In the genomic region with DNA sequence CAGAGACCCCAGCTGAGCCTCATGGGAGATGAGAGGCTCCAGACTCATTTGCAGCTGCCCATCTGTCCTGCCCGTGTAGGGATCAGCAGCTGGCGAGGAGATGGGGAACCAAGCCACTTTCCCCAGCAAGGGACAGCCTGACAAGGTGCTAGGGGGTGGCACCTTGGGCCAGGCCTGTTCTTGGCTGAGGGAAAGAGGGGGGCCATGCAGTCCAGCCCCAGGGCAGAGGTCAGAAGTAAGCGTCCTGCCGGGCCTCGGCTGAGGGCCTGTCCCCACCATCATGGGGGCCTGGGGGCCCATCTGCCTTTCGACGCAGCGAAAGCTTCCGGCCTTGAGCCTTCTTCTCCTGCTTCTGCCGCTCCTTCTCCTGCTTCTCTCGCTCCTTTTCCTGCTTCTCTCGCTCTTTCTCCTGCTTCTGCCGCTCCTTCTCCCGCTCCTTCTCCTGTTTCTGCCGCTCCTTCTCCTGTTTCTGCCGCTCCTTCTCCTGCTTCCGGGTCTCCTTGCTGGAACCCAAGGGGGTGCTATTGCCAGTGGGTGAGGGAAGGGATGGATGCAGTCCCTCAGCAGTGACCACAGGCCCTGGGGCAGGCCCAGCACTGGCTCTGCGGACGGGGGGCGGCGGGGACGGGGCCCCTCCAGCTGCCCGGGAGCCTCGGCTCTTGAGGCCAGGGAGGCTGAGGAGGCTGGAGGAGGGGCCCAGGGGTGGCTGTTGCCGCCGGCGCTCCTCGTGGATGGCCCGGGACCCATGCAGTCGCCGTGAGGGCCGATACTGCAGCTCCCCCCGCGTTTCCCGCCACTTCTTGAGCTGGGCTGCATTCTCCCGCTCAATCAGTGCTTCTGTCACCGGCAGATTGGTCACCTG, we compare ENCODE assay signal across 18 cellular contexts. TPM values are rescaled to one million over a fixed set of nuclear protein-coding genes. Genes with fewer than 3 reads are reported as not detected.
DNase-seq lines count a peak whose midpoint lies in the region; ATAC-seq and TF ChIP-seq lines count a peak whose summit lies in the region.
"Had no signal": no experiment of that assay in that cellular context is flagged by ENCODE, and none has a peak within 500 bp of the region (broad histone marks: within the 10 kb centered on the region; RNA-seq: fewer than 3 reads in every experiment).

No MANE protein-coding gene starts in this region.

- H3K4me3 Mint-ChIP-seq in activated CD4-positive, alpha-beta T cell treated with anti-CD3 and anti-CD28 coated beads, Interleukin-2, amount 10 ng/mL, durations not matched to agents 24 days and 14 days, result no peak overlapping the region
- no peak overlapping the region for H3K4me3 Mint-ChIP-seq in activated CD4-positive, alpha-beta T cell treated with anti-CD3 and anti-CD28 coated beads, Interleukin-2, amount 10 ng/mL, durations not matched to agents 7 days and 5 days

- CTCF ChIA-PET in activated CD4-positive, alpha-beta T cell treated with anti-CD3 and anti-CD28 coated beads, Interleukin-2, amount 10 ng/mL, durations not matched to agents 7 days and 5 days (lab: Charles Lee), result interaction anchor here (0.8 to 1.4 kb wide), 4 partner anchors 10 to 51 kb away, joined by 3 to 4 read pairs (median 3); no protein-coding TSS in a partner anchor

- intact Hi-C loops in activated CD4-positive, alpha-beta T cell treated with anti-CD3 and anti-CD28 coated beads, Interleukin-2, amount 10 ng/mL, durations not matched to agents 24 days and 14 days (cut with micrococcal nuclease), result no loop called here
- intact Hi-C loops in right lobe of liver (cut with DNase I), result no loop called here

- H3K36me3 Mint-ChIP-seq in activated CD4-positive, alpha-beta T cell treated with anti-CD3 and anti-CD28 coated beads, Interleukin-2, amount 10 ng/mL, durations not matched to agents 24 days and 14 days (ENCODE audit: low read depth), result peaks cover 49% of the 10 kb centered on the region
- H3K36me3 Mint-ChIP-seq in activated CD4-positive, alpha-beta T cell treated with anti-CD3 and anti-CD28 coated beads, Interleukin-2, amount 10 ng/mL, durations not matched to agents 7 days and 5 days (ENCODE audit: low read depth), result peaks cover 41% of the 10 kb centered on the region
- H3K36me3 Mint-ChIP-seq in activated naive CD4-positive, alpha-beta T cell treated with anti-CD3 and anti-CD28 coated beads, Interleukin-2, amount 50 U/mL, for 72 hours, result peaks cover 11 to 14% of the 10 kb centered on the region in 2 donors

- H3K36me3 ChIP-seq in BLaER1 (peaks cover 77% of the 10 kb centered on the region), right lobe of liver (peaks cover 0 to 26% (median 6%) of the 10 kb centered on the region in 4 donors)

- H3K9me3 Mint-ChIP-seq in activated CD4-positive, alpha-beta T cell treated with anti-CD3 and anti-CD28 coated beads, Interleukin-2, amount 10 ng/mL, durations not matched to agents 24 days and 14 days, result no peaks in the 10 kb centered on the region
- H3K9me3 Mint-ChIP-seq in activated CD4-positive, alpha-beta T cell treated with anti-CD3 and anti-CD28 coated beads, Interleukin-2, amount 10 ng/mL, durations not matched to agents 7 days and 5 days, result no peaks in the 10 kb centered on the region
- no peaks in the 10 kb centered on the region for H3K9me3 Mint-ChIP-seq in activated naive CD4-positive, alpha-beta T cell treated with anti-CD3 and anti-CD28 coated beads, Interleukin-2, amount 50 U/mL, for 72 hours

- H4K20me1 ChIP-seq in BLaER1, result peaks cover 39% of the 10 kb centered on the region

- 0 out of 2 replicates have a peak overlapping the region, but pooled peaks have one; percentile 18 for H3K27ac ChIP-seq in BLaER1
- H3K27ac ChIP-seq in right lobe of liver, result no peak overlapping the region
- H3K27ac ChIP-seq: brain microvascular endothelial cell, lower lobe of right lung had no signal

- H3K4me1 ChIP-seq in BLaER1, result peaks cover 38% of the 10 kb centered on the region
- peaks cover 0 to 27% (median 11%) of the 10 kb centered on the region in 4 donors for H3K4me1 ChIP-seq in right lobe of liver

- peaks cover 30% of the 10 kb centered on the region for H3K4me1 Mint-ChIP-seq in activated CD4-positive, alpha-beta T cell treated with anti-CD3 and anti-CD28 coated beads, Interleukin-2, amount 10 ng/mL, durations not matched to agents 24 days and 14 days
- H3K4me1 Mint-ChIP-seq in activated CD4-positive, alpha-beta T cell treated with anti-CD3 and anti-CD28 coated beads, Interleukin-2, amount 10 ng/mL, durations not matched to agents 7 days and 5 days, result peaks cover 47% of the 10 kb centered on the region

- 90% methylated on average over 9 of the region's 37 CpGs for WGBS in right lobe of liver (ENCODE audit: insufficient coverage, low coverage, low lambda C conversion rate, missing lambda C conversion rate)

- H3K4me3 ChIP-seq in BLaER1 (no peak overlapping the region), right lobe of liver (no peak overlapping the region)
- H3K4me3 ChIP-seq: heart right ventricle, lower lobe of right lung had no signal

- H3K27me3 Mint-ChIP-seq in activated CD4-positive, alpha-beta T cell treated with anti-CD3 and anti-CD28 coated beads, Interleukin-2, amount 10 ng/mL, durations not matched to agents 24 days and 14 days, result no peaks in the 10 kb centered on the region
- no peaks in the 10 kb centered on the region for H3K27me3 Mint-ChIP-seq in activated CD4-positive, alpha-beta T cell treated with anti-CD3 and anti-CD28 coated beads, Interleukin-2, amount 10 ng/mL, durations not matched to agents 7 days and 5 days
- H3K27me3 Mint-ChIP-seq: B cell had no signal

- no peak for TF ChIP-seq POLR2A in right lobe of liver (IDR thresholded peaks at IDR 0.05)

- POLR2A ChIA-PET in activated CD4-positive, alpha-beta T cell treated with anti-CD3 and anti-CD28 coated beads, Interleukin-2, amount 10 ng/mL, durations not matched to agents 7 days and 5 days (lab: Charles Lee), result interaction anchor here (0.6 kb wide), 1 partner anchor 257 kb away, joined by 3 read pairs; no protein-coding TSS in a partner anchor

- no peak for ATAC-seq in activated naive CD4-positive, alpha-beta T cell treated with anti-CD3 and anti-CD28 coated beads, Interleukin-2, amount 50 U/mL, for 72 hours
- ATAC-seq in right lobe of liver (no peak), GM18861 (IDR thresholded peaks at IDR 0.05; ENCODE audit: unreplicated experiment) (no peak), GM19395 (IDR thresholded peaks at IDR 0.05; ENCODE audit: unreplicated experiment) (no peak)
- ATAC-seq: heart right ventricle, lower lobe of right lung, Right ventricle myocardium inferior had no signal

- no peaks in the 10 kb centered on the region for H3K27me3 ChIP-seq in BLaER1
- H3K27me3 ChIP-seq in right lobe of liver, result no peaks in the 10 kb centered on the region
- H3K27me3 ChIP-seq: brain microvascular endothelial cell, heart right ventricle had no signal

- H3K4me2 ChIP-seq in BLaER1, result no peak overlapping the region

- no peak for TF ChIP-seq CTCF in right lobe of liver (IDR thresholded peaks at IDR 0.05)

- no peaks in the 10 kb centered on the region for H3K9me3 ChIP-seq in BLaER1
- H3K9me3 ChIP-seq in right lobe of liver, result no peaks in the 10 kb centered on the region
- H3K9me3 ChIP-seq: heart right ventricle, lower lobe of right lung had no signal

- H3K9ac ChIP-seq in BLaER1, result peak overlapping the region; percentile 41; the same call in 1 of the 2 replicates

- H3K27ac Mint-ChIP-seq in activated CD4-positive, alpha-beta T cell treated with anti-CD3 and anti-CD28 coated beads, Interleukin-2, amount 10 ng/mL, durations not matched to agents 24 days and 14 days, result no peak overlapping the region
- H3K27ac Mint-ChIP-seq in activated CD4-positive, alpha-beta T cell treated with anti-CD3 and anti-CD28 coated beads, Interleukin-2, amount 10 ng/mL, durations not matched to agents 7 days and 5 days, result no peak overlapping the region
- peak overlapping the region; percentile 36 to 93 for H3K27ac Mint-ChIP-seq in activated naive CD4-positive, alpha-beta T cell treated with anti-CD3 and anti-CD28 coated beads, Interleukin-2, amount 50 U/mL, for 72 hours

- peak; percentile 56 for DNase-seq in activated CD4-positive, alpha-beta T cell treated with anti-CD3 and anti-CD28 coated beads, Interleukin-2, amount 10 ng/mL, durations not matched to agents 24 days and 14 days
- DNase-seq in activated CD4-positive, alpha-beta T cell treated with anti-CD3 and anti-CD28 coated beads, Interleukin-2, amount 10 ng/mL, durations not matched to agents 7 days and 5 days, result no peak
- no peak for DNase-seq in activated naive CD4-positive, alpha-beta T cell treated with anti-CD3 and anti-CD28 coated beads, Interleukin-2, amount 50 U/mL, for 72 hours (ENCODE audit: low spot score in 2 of 2)
- DNase-seq in right lobe of liver, result peak in 2 of 3 donors; percentile 19 to 51
- DNase-seq in activated CD4-positive, CD25-positive, alpha-beta regulatory T cell (lab: John Stamatoyannopoulos, UW), result no peak
- DNase-seq: activated CD4-positive, alpha-beta T cell treated with anti-CD3 and anti-CD28 coated beads for 1 hour; brain microvascular endothelial cell; heart right ventricle; lower lobe of right lung; NCI-H1417 treated with DMSO at 0.1 percent for 48 hours; NCI-H510A treated with DMSO at 0.1 percent for 48 hours; nucleus accumbens had no signal

RNA-seq across cellular contexts. Expression of a gene that starts 2.8 kb away (rescaled TPM):
- 80.5 and 93.2 TPM in 2 replicates for total RNA-seq in activated CD4-positive, alpha-beta T cell treated with anti-CD3 and anti-CD28 coated beads, Interleukin-2, amount 10 ng/mL, durations not matched to agents 24 days and 14 days
- total RNA-seq in activated CD4-positive, alpha-beta T cell treated with anti-CD3 and anti-CD28 coated beads, Interleukin-2, amount 10 ng/mL, durations not matched to agents 7 days and 5 days, result 10 to 100 TPM; 51.8 to 65.0 TPM
- 10 to 100 TPM; 57.3 to 64.4 TPM for total RNA-seq in activated naive CD4-positive, alpha-beta T cell treated with anti-CD3 and anti-CD28 coated beads, Interleukin-2, amount 50 U/mL, for 72 hours
- 10 to 100 TPM; 14.8 to 23.8 (median 18.2) TPM for total RNA-seq in right lobe of liver

RNA-seq across cellular contexts. Expression of a gene that starts 12.3 kb away (rescaled TPM):
- 68.9 TPM in 2 replicates for total RNA-seq in activated CD4-positive, alpha-beta T cell treated with anti-CD3 and anti-CD28 coated beads, Interleukin-2, amount 10 ng/mL, durations not matched to agents 24 days and 14 days
- total RNA-seq in activated CD4-positive, alpha-beta T cell treated with anti-CD3 and anti-CD28 coated beads, Interleukin-2, amount 10 ng/mL, durations not matched to agents 7 days and 5 days, result 10 to 100 TPM; 63.9 to 69.9 TPM
- 10 to 100 TPM; 52.5 to 69.5 TPM for total RNA-seq in activated naive CD4-positive, alpha-beta T cell treated with anti-CD3 and anti-CD28 coated beads, Interleukin-2, amount 50 U/mL, for 72 hours
- total RNA-seq in right lobe of liver, result 10 to 100 TPM in 3 of 6 experiments, 1 to 10 TPM in 3; 7.9 to 12.3 (median 10.6) TPM

RNA-seq across cellular contexts. Expression of a gene that starts 16.7 kb away (rescaled TPM):
- 1.0 and 1.3 TPM in 2 replicates for total RNA-seq in activated CD4-positive, alpha-beta T cell treated with anti-CD3 and anti-CD28 coated beads, Interleukin-2, amount 10 ng/mL, durations not matched to agents 24 days and 14 days
- not detected for total RNA-seq in activated CD4-positive, alpha-beta T cell treated with anti-CD3 and anti-CD28 coated beads, Interleukin-2, amount 10 ng/mL, durations not matched to agents 7 days and 5 days
- 1 to 10 TPM in 1 of 2 donors, under 1 TPM in 1; 0.97 to 1.2 TPM for total RNA-seq in activated naive CD4-positive, alpha-beta T cell treated with anti-CD3 and anti-CD28 coated beads, Interleukin-2, amount 50 U/mL, for 72 hours
- 1 to 10 TPM in 1 of 6 experiments, not detected in 5; 1.4 TPM for total RNA-seq in right lobe of liver
- total RNA-seq: A172, B cell, heart right ventricle, lower lobe of right lung, Right ventricle myocardium inferior had no signal

RNA-seq across cellular contexts. Expression of a gene that starts 24.4 kb away (rescaled TPM):
- 162 and 163 TPM in 2 replicates for total RNA-seq in activated CD4-positive, alpha-beta T cell treated with anti-CD3 and anti-CD28 coated beads, Interleukin-2, amount 10 ng/mL, durations not matched to agents 24 days and 14 days
- 100 to 1,000 TPM; 383 to 413 TPM for total RNA-seq in activated CD4-positive, alpha-beta T cell treated with anti-CD3 and anti-CD28 coated beads, Interleukin-2, amount 10 ng/mL, durations not matched to agents 7 days and 5 days
- total RNA-seq in activated naive CD4-positive, alpha-beta T cell treated with anti-CD3 and anti-CD28 coated beads, Interleukin-2, amount 50 U/mL, for 72 hours, result 100 to 1,000 TPM; 161 to 208 TPM
- total RNA-seq in right lobe of liver, result 1 to 10 TPM in 3 of 6 experiments, under 1 TPM in 3; 0.12 to 1.7 (median 0.93) TPM
- total RNA-seq: A172 had no signal

RNA-seq across cellular contexts. Expression of a gene that starts 37.3 kb away (rescaled TPM):
- 16.5 and 18.3 TPM in 2 replicates for total RNA-seq in activated CD4-positive, alpha-beta T cell treated with anti-CD3 and anti-CD28 coated beads, Interleukin-2, amount 10 ng/mL, durations not matched to agents 24 days and 14 days
- 10 to 100 TPM; 13.7 to 13.9 TPM for total RNA-seq in activated CD4-positive, alpha-beta T cell treated with anti-CD3 and anti-CD28 coated beads, Interleukin-2, amount 10 ng/mL, durations not matched to agents 7 days and 5 days
- total RNA-seq in activated naive CD4-positive, alpha-beta T cell treated with anti-CD3 and anti-CD28 coated beads, Interleukin-2, amount 50 U/mL, for 72 hours, result 10 to 100 TPM in 1 of 2 donors, 1 to 10 TPM in 1; 7.6 to 10.9 TPM
- total RNA-seq in right lobe of liver, result 1 to 10 TPM; 2.9 to 4.3 (median 3.9) TPM

Comparison
In these comparisons a context has a peak if more than half of its experiments do, and no peak if none do; other contexts are left out.
1. DNase-seq: peak in activated CD4-positive, alpha-beta T cell treated with anti-CD3 and anti-CD28 coated beads, Interleukin-2, amount 10 ng/mL, durations not matched to agents 24 days and 14 days (single experiment) and right lobe of liver (2 of 3); none in activated CD4-positive, alpha-beta T cell treated with anti-CD3 and anti-CD28 coated beads, Interleukin-2, amount 10 ng/mL, durations not matched to agents 7 days and 5 days (single experiment), activated naive CD4-positive, alpha-beta T cell treated with anti-CD3 and anti-CD28 coated beads, Interleukin-2, amount 50 U/mL, for 72 hours (0 of 2) and activated CD4-positive, CD25-positive, alpha-beta regulatory T cell (0 of 4).
2. H3K27ac Mint-ChIP-seq: peak in activated naive CD4-positive, alpha-beta T cell treated with anti-CD3 and anti-CD28 coated beads, Interleukin-2, amount 50 U/mL, for 72 hours (2 of 2); none in activated CD4-positive, alpha-beta T cell treated with anti-CD3 and anti-CD28 coated beads, Interleukin-2, amount 10 ng/mL, durations not matched to agents 24 days and 14 days (single experiment) and activated CD4-positive, alpha-beta T cell treated with anti-CD3 and anti-CD28 coated beads, Interleukin-2, amount 10 ng/mL, durations not matched to agents 7 days and 5 days (single experiment).